9 cellular contexts compared by ENCODE assay signal in the genomic region with DNA sequence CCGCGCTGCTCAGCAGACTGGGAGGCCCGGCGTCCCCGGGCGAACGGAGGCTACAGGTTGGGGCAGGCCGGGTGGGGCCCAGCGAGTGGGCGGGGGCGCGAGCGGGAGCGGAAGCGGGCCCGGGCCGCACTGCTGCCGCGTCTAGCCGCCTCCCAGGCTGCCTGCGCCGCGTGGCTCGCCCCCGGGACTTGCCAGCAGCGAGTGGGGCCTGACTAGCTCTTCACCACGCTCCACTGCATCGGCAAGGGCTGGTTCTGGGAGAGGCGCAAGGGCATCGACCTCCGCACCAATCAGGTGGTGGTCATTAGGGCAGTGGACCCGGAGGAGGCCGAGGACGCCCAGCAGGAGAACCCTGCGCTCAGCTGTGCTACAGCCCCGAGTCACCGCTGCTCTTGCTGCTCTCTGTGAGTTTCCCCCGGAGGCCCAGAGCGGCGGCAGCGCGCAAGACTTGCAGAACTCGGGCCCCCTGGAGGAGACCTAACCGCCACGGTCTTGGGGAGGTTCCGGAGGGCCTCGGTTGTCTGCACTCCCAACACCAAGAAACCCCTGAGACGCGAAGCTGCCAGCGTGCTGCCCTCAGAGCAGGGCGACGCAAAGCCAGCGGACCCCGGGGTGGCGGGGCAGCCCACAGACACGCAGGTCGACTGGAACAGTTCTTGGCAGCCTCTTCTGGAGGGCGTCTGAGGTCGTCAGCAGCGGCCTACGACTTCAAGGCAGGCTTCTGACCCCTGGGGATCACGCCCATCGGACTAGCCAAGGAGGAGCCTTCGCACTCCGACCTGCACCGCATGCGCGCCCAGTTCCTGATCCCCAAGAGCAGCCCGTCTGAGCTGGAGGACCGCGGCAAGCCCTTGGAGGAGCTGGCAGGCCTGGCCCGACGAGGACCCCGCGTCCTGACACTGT. TPM values are rescaled to one million over a fixed set of nuclear protein-coding genes. Genes with fewer than 3 reads are reported as not detected.
A peak's percentile ranks its signal among the peaks of the same experiment; 100 is the strongest.
DNase-seq lines count a peak whose midpoint lies in the region; ATAC-seq, FAIRE-seq and TF ChIP-seq lines count a peak whose summit lies in the region.
"Had no signal": no experiment of that assay in that cellular context is flagged by ENCODE, and none has a peak within 500 bp of the region (broad histone marks: within the 10 kb centered on the region; RNA-seq: fewer than 3 reads in every experiment).

No MANE protein-coding gene starts in this region.

- TF ChIP-seq CTCF in endothelial cell of umbilical vein (IDR thresholded peaks at IDR 0.05; ENCODE audit: extremely low read depth in 1 of 2, insufficient read depth in 1 of 2, low read depth in 1 of 2, low read length in 2 of 2) (no peak), pancreas (IDR thresholded peaks at IDR 0.05) (no peak), tibial nerve (IDR thresholded peaks at IDR 0.05) (no peak), chondrocyte (IDR thresholded peaks at IDR 0.05) (no peak)

- H3K9me3 ChIP-seq in endothelial cell of umbilical vein (replicated peaks; ENCODE audit: control insufficient read depth, insufficient read depth, low read length) = no peaks in the 10 kb centered on the region
- H3K9me3 ChIP-seq in pancreas = no peaks in the 10 kb centered on the region
- H3K9me3 ChIP-seq in tibial nerve = peaks cover 0 to 6% (median 0%) of the 10 kb centered on the region in 4 donors

- H3K79me2 ChIP-seq in endothelial cell of umbilical vein (ENCODE audit: control insufficient read depth, insufficient read depth, low read length) = no peaks in the 10 kb centered on the region

- H3K27ac Mint-ChIP-seq in chondrocyte (ENCODE audit: unreplicated experiment) = no peak overlapping the region

- peak; percentile 38 to 80 (median 65) for ATAC-seq in pancreas
- ATAC-seq in HG02870 (IDR thresholded peaks at IDR 0.05; ENCODE audit: unreplicated experiment) = no peak

- H3K27me3 Mint-ChIP-seq in chondrocyte (ENCODE audit: low read depth) = no peaks in the 10 kb centered on the region

- CTCF ChIA-PET in endothelial cell of umbilical vein (lab: Charles Lee) = interaction anchor here (1.2 to 1.9 kb wide), 3 partner anchors 16 to 167 kb away, joined by 3 to 6 read pairs (median 6); no protein-coding TSS in a partner anchor

- DNase-seq in DMS53 (lab: John Stamatoyannopoulos, UW) (peak; percentile 84), endothelial cell of umbilical vein (ENCODE audit: low read depth, low spot score) (peak; percentile 17), pancreas (peak in 2 of 6 donors; percentile 68), tibial nerve (ENCODE audit: low spot score in 2 of 2) (no peak), chondrocyte (ENCODE audit: low spot score) (no peak), NAMALWA (ENCODE audit: low spot score) (no peak)
- DNase-seq in activated CD4-positive, alpha-beta T cell treated with anti-CD3 and anti-CD28 coated beads, Interleukin-2, amount 50 U/mL, for 48 hours = peak; percentile 58 to 68

- H4K20me1 ChIP-seq in endothelial cell of umbilical vein (replicated peaks; ENCODE audit: control insufficient read depth, extremely low read depth, insufficient read depth, low read length) = no peaks in the 10 kb centered on the region

- H3K36me3 ChIP-seq in endothelial cell of umbilical vein (ENCODE audit: control insufficient read depth in 2 of 2, extremely low read depth in 1 of 2, insufficient read depth in 2 of 2, low read length in 2 of 2) (no peaks in the 10 kb centered on the region), pancreas (no peaks in the 10 kb centered on the region), tibial nerve (no peaks in the 10 kb centered on the region)

- FAIRE-seq in endothelial cell of umbilical vein (lab: Jason Lieb, UNC) (peak; percentile 64), pancreas (lab: Jason Lieb, UNC) (no peak)
- FAIRE-seq: G401.6 had no signal

- H3K27ac ChIP-seq in endothelial cell of umbilical vein (ENCODE audit: insufficient read depth, low read depth, low read length) = no peak overlapping the region
- H3K27ac ChIP-seq in pancreas = no peak overlapping the region
- H3K27ac ChIP-seq in tibial nerve = no peak overlapping the region

- no peak overlapping the region for H3K4me3 Mint-ChIP-seq in chondrocyte (ENCODE audit: unreplicated experiment)

- TF ChIP-seq EP300 in tibial nerve (IDR thresholded peaks at IDR 0.05) = no peak

- POLR2A ChIA-PET in endothelial cell of umbilical vein (lab: Charles Lee) = interaction anchor here (0.6 kb wide), 1 partner anchor 82 kb away, joined by 5 read pairs; no protein-coding TSS in a partner anchor

- H3K9ac ChIP-seq in endothelial cell of umbilical vein (replicated peaks; ENCODE audit: extremely low read depth, insufficient read depth, low read length) = no peak overlapping the region

- H3K9me1 ChIP-seq in endothelial cell of umbilical vein (replicated peaks; ENCODE audit: control insufficient read depth, extremely low read depth, insufficient read depth, low read length) = no peaks in the 10 kb centered on the region

- no peak for TF ChIP-seq POLR2A in endothelial cell of umbilical vein (IDR thresholded peaks at IDR 0.05; ENCODE audit: low read depth, low read length)
- TF ChIP-seq POLR2A in tibial nerve (IDR thresholded peaks at IDR 0.05) = no peak

- BruUV-seq in endothelial cell of umbilical vein (replicated peaks; lab: Mats Ljungman, UMichigan) = no TSS peak

- peak overlapping the region; percentile 22 for H3K4me2 ChIP-seq in endothelial cell of umbilical vein (ENCODE audit: insufficient read depth, low read length)

- H3K9me3 Mint-ChIP-seq in chondrocyte (ENCODE audit: low read depth) = peaks cover 11% of the 10 kb centered on the region

- intact Hi-C loops in endothelial cell of umbilical vein (cut with micrococcal nuclease) = no loop called here
- intact Hi-C loops in pancreas (cut with DNase I) = no loop called here

- dilution Hi-C loops in endothelial cell of umbilical vein (cut with MboI; ENCODE audit: extremely low pct_ligation_motif_present, low sequenced_read_pairs) = no loop called here

- H3K4me1 ChIP-seq in endothelial cell of umbilical vein (ENCODE audit: control insufficient read depth, extremely low read depth, insufficient read depth, low read length) (peaks cover 17% of the 10 kb centered on the region), pancreas (no peaks in the 10 kb centered on the region), tibial nerve (peaks cover 0 to 31% (median 0%) of the 10 kb centered on the region in 4 donors)

- peaks cover 1% of the 10 kb centered on the region for H3K36me3 Mint-ChIP-seq in chondrocyte (ENCODE audit: low read depth)

- H2AFZ ChIP-seq in endothelial cell of umbilical vein (ENCODE audit: low read depth, low read length) = peak overlapping the region; percentile 74

- H3K4me3 ChIP-seq in endothelial cell of umbilical vein (replicated peaks in 1 of 3; ENCODE audit: insufficient read depth in 1 of 3, low read depth in 1 of 3, low read length in 3 of 3) (peak overlapping the region in 1 of 3 experiments; percentile 6), pancreas (peak overlapping the region in 3 of 4 donors; percentile 11 to 43 (median 12)), tibial nerve (peak overlapping the region in 3 of 4 donors; percentile 10 to 47 (median 36))

- H3K27me3 ChIP-seq in endothelial cell of umbilical vein (ENCODE audit: control insufficient read depth in 2 of 2, insufficient read depth in 2 of 2, low read length in 2 of 2) (peaks cover 16 to 39% of the 10 kb centered on the region in 2 experiments), pancreas (peaks cover 0 to 3% (median 0%) of the 10 kb centered on the region in 4 donors), tibial nerve (peaks cover 0 to 41% of the 10 kb centered on the region in 2 donors)

- whole genome bisulfite sequencing in pancreas, 2 donors = 13 to 17% methylated on average over 68 to 75 of the region's 75 CpGs
- WGBS in tibial nerve, 2 donors = 11 to 18% methylated on average over 33 to 45 of the region's 75 CpGs

- H3K4me1 Mint-ChIP-seq in chondrocyte (ENCODE audit: low read depth) = peaks cover 35% of the 10 kb centered on the region

TF ChIP-seq in endothelial cell of umbilical vein, 7 proteins besides CTCF, POLR2A, EP300 and RAD21:
- TF ChIP-seq FOS (IDR thresholded peaks at IDR 0.05; ENCODE audit: borderline replicate concordance, insufficient read depth, low read length) = no peak
- peak; percentile 33 for TF ChIP-seq EZH2 (IDR thresholded peaks at IDR 0.05; ENCODE audit: borderline replicate concordance, low read depth, low read length, severe bottlenecking)
- TF ChIP-seq, protein P1, sequence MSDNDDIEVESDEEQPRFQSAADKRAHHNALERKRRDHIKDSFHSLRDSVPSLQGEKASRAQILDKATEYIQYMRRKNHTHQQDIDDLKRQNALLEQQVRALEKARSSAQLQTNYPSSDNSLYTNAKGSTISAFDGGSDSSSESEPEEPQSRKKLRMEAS (IDR thresholded peaks at IDR 0.05; ENCODE audit: insufficient read depth, insufficient read length) = no peak
- TF ChIP-seq MYC (IDR thresholded peaks at IDR 0.05; ENCODE audit: low read depth, low read length) = no peak

RNA-seq across cellular contexts. Expression of a gene that starts 27.2 kb away (rescaled TPM):
- total RNA-seq in endothelial cell of umbilical vein = 20.9 and 21.7 TPM in 2 replicates
- 4.9 and 8.2 TPM in 2 replicates for polyA plus RNA-seq in endothelial cell of umbilical vein
- 10.4 and 10.5 TPM in 2 replicates for polyA plus RNA-seq in endothelial cell of umbilical vein (2011; cell fraction: cytosol; rRNA removed)
- 18.8 and 22.0 TPM in 2 replicates for polyA plus RNA-seq in endothelial cell of umbilical vein (2011; cell fraction: nucleus; rRNA removed)
- 12.2 and 19.3 TPM in 2 replicates for polyA plus RNA-seq in endothelial cell of umbilical vein (2012)
- polyA minus RNA-seq in endothelial cell of umbilical vein = 10.2 and 16.1 TPM in 2 replicates
- polyA minus RNA-seq in endothelial cell of umbilical vein (2011; cell fraction: cytosol; rRNA and poly(A)+ RNA removed) = 26.3 TPM
- polyA minus RNA-seq in endothelial cell of umbilical vein (2011; cell fraction: nucleus; rRNA and poly(A)+ RNA removed) = 13.1 and 17.0 TPM in 2 replicates
- 10 to 100 TPM; 24.8 to 30.5 (median 26.3) TPM for total RNA-seq in pancreas
- polyA plus RNA-seq in pancreas = 10 to 100 TPM; 22.8 to 37.1 TPM
- total RNA-seq in tibial nerve = 10 to 100 TPM; 12.9 to 50.5 (median 30.7) TPM
- total RNA-seq in chondrocyte = 21.9 to 29.0 TPM (median 22.2 TPM) in 3 replicates

RNA-seq across cellular contexts. Expression of a gene that starts 36.5 kb away (rescaled TPM):
- total RNA-seq in endothelial cell of umbilical vein (42.8 and 45.9 TPM in 2 replicates), pancreas (10 to 100 TPM; 16.7 to 23.7 (median 19.7) TPM), tibial nerve (10 to 100 TPM; 26.9 to 41.1 (median 34.4) TPM), chondrocyte (34.1 to 37.5 TPM (median 36.3 TPM) in 3 replicates)
- polyA plus RNA-seq in endothelial cell of umbilical vein (17.5 and 19.8 TPM in 2 replicates), pancreas (10 to 100 TPM in 1 of 2 donors, 1 to 10 TPM in 1; 9.4 to 14.2 TPM)
- polyA plus RNA-seq in endothelial cell of umbilical vein (2011; cell fraction: cytosol; rRNA removed) = 26.5 and 28.1 TPM in 2 replicates
- polyA plus RNA-seq in endothelial cell of umbilical vein (2011; cell fraction: nucleus; rRNA removed) = 24.9 and 25.6 TPM in 2 replicates
- 14.5 and 21.5 TPM in 2 replicates for polyA plus RNA-seq in endothelial cell of umbilical vein (2012)
- polyA minus RNA-seq in endothelial cell of umbilical vein = 73.1 and 83.8 TPM in 2 replicates
- 67.2 TPM for polyA minus RNA-seq in endothelial cell of umbilical vein (2011; cell fraction: cytosol; rRNA and poly(A)+ RNA removed)
- polyA minus RNA-seq in endothelial cell of umbilical vein (2011; cell fraction: nucleus; rRNA and poly(A)+ RNA removed) = 19.4 and 28.9 TPM in 2 replicates

Comparison
In these comparisons a context has a peak if more than half of its experiments do, and no peak if none do; other contexts are left out.
1. DNase-seq: peak in DMS53 (single experiment), activated CD4-positive, alpha-beta T cell treated with anti-CD3 and anti-CD28 coated beads, Interleukin-2, amount 50 U/mL, for 48 hours (2 of 2) and endothelial cell of umbilical vein (single experiment); none in tibial nerve (0 of 2), chondrocyte (single experiment) and NAMALWA (single experiment).